Comparison of ENCODE assay signal across 18 cellular contexts in the genomic region with DNA sequence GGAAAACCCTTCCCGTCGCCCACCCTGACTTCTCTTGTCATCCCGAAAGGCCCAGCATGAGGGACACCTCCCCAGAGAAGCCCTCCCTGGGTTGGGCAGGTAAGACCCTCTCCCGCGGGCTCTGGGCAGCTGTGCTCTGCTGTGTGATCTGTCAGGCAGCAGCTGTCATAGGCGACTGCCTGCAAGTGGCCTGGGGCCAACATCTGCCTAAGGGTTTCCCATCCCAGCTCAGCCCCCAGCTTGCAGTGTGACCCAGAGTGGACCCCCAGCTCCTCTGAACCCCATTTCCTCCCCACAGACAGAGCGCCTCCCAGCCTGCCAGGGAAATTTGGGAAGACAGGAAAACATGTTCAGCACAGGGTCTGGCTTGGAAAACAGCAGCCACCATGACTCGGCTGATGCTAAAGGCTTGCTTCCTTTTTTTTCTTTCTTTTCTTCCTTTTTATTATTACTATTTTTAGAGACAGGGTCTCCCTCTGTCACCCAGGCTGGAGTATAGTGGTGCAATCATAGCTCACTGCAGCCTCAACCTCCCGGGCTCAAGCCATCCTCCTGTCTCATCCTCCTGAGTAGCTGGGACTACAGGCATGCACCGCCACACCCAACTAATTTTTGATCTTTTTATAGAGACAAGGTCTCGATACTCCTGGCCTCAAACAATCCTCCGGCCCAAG. TPM values are rescaled to one million over a fixed set of nuclear protein-coding genes. Genes with fewer than 3 reads are reported as not detected.
DNase-seq lines count a peak whose midpoint lies in the region; ATAC-seq and TF ChIP-seq lines count a peak whose summit lies in the region.
"Had no signal": no experiment of that assay in that cellular context is flagged by ENCODE, and none has a peak within 500 bp of the region (broad histone marks: within the 10 kb centered on the region; RNA-seq: fewer than 3 reads in every experiment).

No MANE protein-coding gene starts in this region.

- H3K23ac ChIP-seq in neuronal stem cell (ENCODE audit: low read depth, low read length, poor library complexity), result no peak overlapping the region

- H3K9me3 ChIP-seq in BLaER1 (0 out of 2 replicates have a peak, but pooled peaks cover 7% of the 10 kb centered on the region), neuronal stem cell (replicated peaks in 1 of 2; ENCODE audit: control insufficient read depth in 2 of 2, insufficient read depth in 1 of 2, low read depth in 1 of 2, low read length in 2 of 2) (peaks cover 0 to 7% of the 10 kb centered on the region in 2 donors), BE2C (no peaks in the 10 kb centered on the region; the same call in 1 of the 2 replicates)
- H3K9me3 ChIP-seq: testis had no signal

- no peaks in the 10 kb centered on the region for H3K36me3 ChIP-seq in BLaER1
- no peaks in the 10 kb centered on the region for H3K36me3 ChIP-seq in neuronal stem cell (replicated peaks in 1 of 2; ENCODE audit: control insufficient read depth in 2 of 2, insufficient read depth in 2 of 2, low read length in 2 of 2)
- H3K36me3 ChIP-seq in BE2C, result no peaks in the 10 kb centered on the region
- H3K36me3 ChIP-seq: heart left ventricle, left lung had no signal

- no peak overlapping the region for H2BK120ac ChIP-seq in neuronal stem cell (ENCODE audit: low read depth, low read length)

- no peak for TF ChIP-seq CTCF in BE2C (IDR thresholded peaks at IDR 0.05; ENCODE audit: low read depth, low read length)

- no peak overlapping the region for H4K8ac ChIP-seq in neuronal stem cell (ENCODE audit: low read depth, low read length)

- no peak overlapping the region for H4K91ac ChIP-seq in neuronal stem cell (ENCODE audit: low read depth, low read length, poor library complexity)

- H3K4me3 ChIP-seq in BLaER1, result no peak overlapping the region
- H3K4me3 ChIP-seq in neuronal stem cell (ENCODE audit: low read length in 2 of 2), result no peak overlapping the region
- no peak overlapping the region for H3K4me3 ChIP-seq in BE2C (ENCODE audit: low read depth, low read length)
- H3K4me3 ChIP-seq: GM23338, heart left ventricle, left lung, testis had no signal

- no peaks in the 10 kb centered on the region for H4K20me1 ChIP-seq in BLaER1

- WGBS in neuronal stem cell (ENCODE audit: extremely low coverage in 2 of 2, insufficient read length in 2 of 2, insufficient replicate concordance in 1 of 2), 2 donors, result no CpG with 5 or more reads among the region's 12 CpGs

- no peak for ATAC-seq in GM19328 (IDR thresholded peaks at IDR 0.05; ENCODE audit: unreplicated experiment)
- ATAC-seq: activated CD4-positive, CD25-positive, alpha-beta regulatory T cell treated with anti-CD3 and anti-CD28 coated beads, Interleukin-2, amount 50 U/mL, for 24 hours; activated naive CD4-positive, alpha-beta T cell treated with anti-CD3 and anti-CD28 coated beads, Interleukin-2, amount 50 U/mL, for 72 hours; GM23338; heart left ventricle; left lung had no signal

- no peak overlapping the region for H2AK5ac ChIP-seq in neuronal stem cell (ENCODE audit: low read depth, low read length)

- no peak overlapping the region for H3K27ac ChIP-seq in BLaER1
- no peak overlapping the region for H3K27ac ChIP-seq in neuronal stem cell (replicated peaks; ENCODE audit: low read length)
- H3K27ac ChIP-seq: heart left ventricle, testis had no signal

- H2BK12ac ChIP-seq in neuronal stem cell (ENCODE audit: low read length), result no peak overlapping the region

- H3K9ac ChIP-seq in BLaER1 (no peak overlapping the region), neuronal stem cell (ENCODE audit: low read depth, low read length, poor library complexity) (no peak overlapping the region)

- no peaks in the 10 kb centered on the region for H3K79me1 ChIP-seq in neuronal stem cell (ENCODE audit: low read depth, low read length)

- no peak overlapping the region for H2BK15ac ChIP-seq in neuronal stem cell (ENCODE audit: low read length)

- no peak overlapping the region for H2BK5ac ChIP-seq in neuronal stem cell (ENCODE audit: low read length)

- DNase-seq in GF-D8 (lab: John Stamatoyannopoulos, UW), result peak; percentile 31
- peak; percentile 56 for DNase-seq in SIG-M5 treated with dmso at 0.1 percent for 504 hours (lab: John Stamatoyannopoulos, UW; ENCODE audit: unreplicated experiment)
- DNase-seq in neuronal stem cell (ENCODE audit: low spot score), result no peak
- no peak for DNase-seq in BE2C
- no peak for DNase-seq in activated CD4-positive, CD25-positive, alpha-beta regulatory T cell treated with anti-CD3 and anti-CD28 coated beads, Interleukin-2, amount 50 U/mL, for 72 hours
- DNase-seq: heart left ventricle; midbrain; NCI-H1436 treated with DMSO at 0.1 percent for 48 hours; NCI-H345; NK-92 treated with Interleukin-12 subunit alpha and Interleukin-12 subunit beta, amount 100 ng/mL, for 24 hours; T-helper 2 cell; testis had no signal

- H3K4me1 ChIP-seq in BLaER1 (peaks cover 36% of the 10 kb centered on the region), neuronal stem cell (ENCODE audit: control insufficient read depth in 2 of 2, insufficient read depth in 1 of 2, low read depth in 1 of 2, low read length in 2 of 2) (peaks cover 4 to 42% of the 10 kb centered on the region in 2 donors), BE2C (no peaks in the 10 kb centered on the region)

- peak overlapping the region; percentile 38 for H3K14ac ChIP-seq in neuronal stem cell (ENCODE audit: low read length)

- no peak overlapping the region for H3K4ac ChIP-seq in neuronal stem cell (ENCODE audit: low read length)

- peak overlapping the region; percentile 64 for H3K18ac ChIP-seq in neuronal stem cell (ENCODE audit: low read length)

- H2AFZ ChIP-seq in neuronal stem cell (ENCODE audit: low read length), result no peak overlapping the region
- H2AFZ ChIP-seq: GM23338 had no signal

- peak overlapping the region; percentile 63 for H3K4me2 ChIP-seq in BLaER1
- H3K4me2 ChIP-seq in neuronal stem cell (ENCODE audit: insufficient read depth, low read length, poor library complexity, severe bottlenecking), result no peak overlapping the region
- H3K4me2 ChIP-seq: GM23338 had no signal

- H3K27me3 ChIP-seq in BLaER1 (no peaks in the 10 kb centered on the region), neuronal stem cell (ENCODE audit: control insufficient read depth in 3 of 3, insufficient read depth in 3 of 3, low read depth in 1 of 3, low read length in 3 of 3) (no peaks in the 10 kb centered on the region), BE2C (no peaks in the 10 kb centered on the region)
- H3K27me3 ChIP-seq: heart left ventricle, left lung, testis had no signal

RNA-seq across cellular contexts. Expression of a gene that starts 18.3 kb away (rescaled TPM):
- 33.6 TPM for polyA plus RNA-seq in neuronal stem cell (2013, experiment 1 of 2)
- 37.1 TPM for polyA plus RNA-seq in neuronal stem cell (2013, experiment 2 of 2)
- 49.4 TPM for polyA plus RNA-seq in BE2C (2012; ENCODE audit: insufficient read depth, insufficient read length, low read depth)

Comparison
In these comparisons a context has a peak if more than half of its experiments do, and no peak if none do; other contexts are left out.
1. DNase-seq: peak in GF-D8 (single experiment) and SIG-M5 treated with dmso at 0.1 percent for 504 hours (single experiment); none in neuronal stem cell (single experiment), BE2C (single experiment) and activated CD4-positive, CD25-positive, alpha-beta regulatory T cell treated with anti-CD3 and anti-CD28 coated beads, Interleukin-2, amount 50 U/mL, for 72 hours (single experiment).